8 cellular contexts compared by ENCODE assay signal in the genomic region with DNA sequence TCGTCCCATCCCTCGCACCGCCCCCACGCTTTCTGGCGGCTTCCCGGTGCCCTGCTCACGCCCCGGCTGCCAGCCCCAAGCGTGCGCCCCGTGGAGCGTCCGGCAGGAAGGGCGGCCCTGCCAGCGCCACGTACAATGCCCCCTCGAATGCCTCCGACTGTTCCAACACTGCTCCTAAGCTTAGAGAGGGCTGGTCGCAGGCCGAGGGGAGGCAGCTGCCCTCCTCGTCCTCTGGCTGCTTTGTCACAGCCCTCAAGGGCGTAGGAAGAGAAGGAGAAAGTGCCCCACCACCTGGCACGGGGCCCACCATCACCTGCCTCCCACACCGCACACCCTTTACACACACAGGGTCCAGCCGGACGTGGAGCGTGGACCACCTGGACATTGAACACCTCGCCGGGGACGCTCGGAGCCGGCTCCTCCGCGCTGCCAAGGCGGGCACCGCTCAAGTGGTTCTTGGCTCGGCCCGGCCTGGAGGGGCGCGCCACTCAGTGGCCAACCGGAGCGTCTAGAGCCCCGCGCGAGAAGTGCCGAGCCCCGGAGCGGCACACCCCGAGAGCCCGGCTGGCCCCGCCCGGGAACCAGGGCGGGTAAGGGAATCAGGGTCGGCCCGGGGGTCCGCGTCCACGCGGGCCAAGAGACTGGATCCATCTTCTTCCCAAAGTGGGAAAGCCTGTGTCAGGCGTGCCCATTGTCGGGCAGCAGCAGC. TPM values are rescaled to one million over a fixed set of nuclear protein-coding genes. Genes with fewer than 3 reads are reported as not detected.
DNase-seq lines count a peak whose midpoint lies in the region; ATAC-seq lines count a peak whose summit lies in the region.

No MANE protein-coding gene starts in this region.

- H3K27ac Mint-ChIP-seq in activated naive CD8-positive, alpha-beta T cell treated with anti-CD3 and anti-CD28 coated beads, Interleukin-2, amount 10 ng/mL, durations not matched to agents 7 days and 5 days: no peak overlapping the region

- peak; percentile 15 for DNase-seq in activated T-cell treated with anti-CD3 and anti-CD28 coated beads for 48 hours (ENCODE audit: low read depth)
- no peak for DNase-seq in activated T-cell treated with anti-CD3 and anti-CD28 coated beads for 4 hours
- peak; percentile 53 for DNase-seq in M059J (ENCODE audit: low read depth)
- peak; percentile 30 for DNase-seq in activated naive CD8-positive, alpha-beta T cell treated with anti-CD3 and anti-CD28 coated beads, Interleukin-2, amount 10 ng/mL, durations not matched to agents 7 days and 5 days
- peak; percentile 50 to 53 for DNase-seq in hippocampal formation (lab: John Stamatoyannopoulos, UW)
- DNase-seq in NCI-H446 treated with DMSO at 0.1 percent for 48 hours (lab: John Stamatoyannopoulos, UW): no peak

- H3K27me3 ChIP-seq in skeletal muscle satellite cell (ENCODE audit: control insufficient read depth, insufficient read depth, low read length): peaks cover 67% of the 10 kb centered on the region

- no peaks in the 10 kb centered on the region for H3K36me3 Mint-ChIP-seq in activated naive CD8-positive, alpha-beta T cell treated with anti-CD3 and anti-CD28 coated beads, Interleukin-2, amount 10 ng/mL, durations not matched to agents 7 days and 5 days

- no peaks in the 10 kb centered on the region for H3K9me3 ChIP-seq in skeletal muscle satellite cell (replicated peaks; ENCODE audit: low read length)

- H3K27me3 Mint-ChIP-seq in activated naive CD8-positive, alpha-beta T cell treated with anti-CD3 and anti-CD28 coated beads, Interleukin-2, amount 10 ng/mL, durations not matched to agents 7 days and 5 days: peaks cover 70% of the 10 kb centered on the region

- ATAC-seq in activated naive CD8-positive, alpha-beta T cell treated with anti-CD3 and anti-CD28 coated beads, Interleukin-2, amount 10 ng/mL, durations not matched to agents 7 days and 5 days (ENCODE audit: low read depth): no peak
- no peak for ATAC-seq in HG02798 (IDR thresholded peaks at IDR 0.05; ENCODE audit: poor library complexity, unreplicated experiment)

- peaks cover 4% of the 10 kb centered on the region for H3K4me1 Mint-ChIP-seq in activated naive CD8-positive, alpha-beta T cell treated with anti-CD3 and anti-CD28 coated beads, Interleukin-2, amount 10 ng/mL, durations not matched to agents 7 days and 5 days

- POLR2A ChIA-PET in activated naive CD8-positive, alpha-beta T cell treated with anti-CD3 and anti-CD28 coated beads, Interleukin-2, amount 10 ng/mL, durations not matched to agents 7 days and 5 days (lab: Charles Lee): no interaction called here

- no peaks in the 10 kb centered on the region for H3K36me3 ChIP-seq in skeletal muscle satellite cell (ENCODE audit: insufficient read depth, low read length)

- H3K9me3 Mint-ChIP-seq in activated naive CD8-positive, alpha-beta T cell treated with anti-CD3 and anti-CD28 coated beads, Interleukin-2, amount 10 ng/mL, durations not matched to agents 7 days and 5 days: no peaks in the 10 kb centered on the region

- H3K4me2 ChIP-seq in skeletal muscle satellite cell (ENCODE audit: low read length): peak overlapping the region; percentile 93

- H3K4me1 ChIP-seq in skeletal muscle satellite cell (ENCODE audit: control insufficient read depth, insufficient read depth, low read length): peaks cover 20% of the 10 kb centered on the region

- peak overlapping the region; percentile 27 for H3K9ac ChIP-seq in skeletal muscle satellite cell (ENCODE audit: low read depth, low read length)

- peak overlapping the region; percentile 51 for H3K4me3 Mint-ChIP-seq in activated naive CD8-positive, alpha-beta T cell treated with anti-CD3 and anti-CD28 coated beads, Interleukin-2, amount 10 ng/mL, durations not matched to agents 7 days and 5 days

- peak overlapping the region; percentile 68 for H3K4me3 ChIP-seq in skeletal muscle satellite cell (ENCODE audit: low read length)

RNA-seq across cellular contexts. Expression of gene DNER, which starts 0.8 kb away (rescaled TPM):
- 13.9 and 21.5 TPM in 2 replicates for total RNA-seq in M059J (2014; rRNA removed; shearing (Covaris generic))
- not detected for total RNA-seq in activated naive CD8-positive, alpha-beta T cell treated with anti-CD3 and anti-CD28 coated beads, Interleukin-2, amount 10 ng/mL, durations not matched to agents 7 days and 5 days
- total RNA-seq in skeletal muscle satellite cell (2012; rRNA removed): 6.3 and 19.8 TPM in 2 replicates

Comparison
In these comparisons a context has a peak if more than half of its experiments do, and no peak if none do; other contexts are left out.
1. DNase-seq: peak in activated T-cell treated with anti-CD3 and anti-CD28 coated beads for 48 hours (single experiment), M059J (single experiment), activated naive CD8-positive, alpha-beta T cell treated with anti-CD3 and anti-CD28 coated beads, Interleukin-2, amount 10 ng/mL, durations not matched to agents 7 days and 5 days (single experiment) and hippocampal formation (2 of 2); none in activated T-cell treated with anti-CD3 and anti-CD28 coated beads for 4 hours (single experiment) and NCI-H446 treated with DMSO at 0.1 percent for 48 hours (single experiment).
2. RNA of gene DNER, which starts 0.8 kb away (total RNA-seq): 13.9 to 21.5 TPM in M059J; not detected in activated naive CD8-positive, alpha-beta T cell treated with anti-CD3 and anti-CD28 coated beads, Interleukin-2, amount 10 ng/mL, durations not matched to agents 7 days and 5 days; every median in the first group is over 10 times any median in the second.